8 cellular contexts compared by ENCODE assay signal in the genomic region with DNA sequence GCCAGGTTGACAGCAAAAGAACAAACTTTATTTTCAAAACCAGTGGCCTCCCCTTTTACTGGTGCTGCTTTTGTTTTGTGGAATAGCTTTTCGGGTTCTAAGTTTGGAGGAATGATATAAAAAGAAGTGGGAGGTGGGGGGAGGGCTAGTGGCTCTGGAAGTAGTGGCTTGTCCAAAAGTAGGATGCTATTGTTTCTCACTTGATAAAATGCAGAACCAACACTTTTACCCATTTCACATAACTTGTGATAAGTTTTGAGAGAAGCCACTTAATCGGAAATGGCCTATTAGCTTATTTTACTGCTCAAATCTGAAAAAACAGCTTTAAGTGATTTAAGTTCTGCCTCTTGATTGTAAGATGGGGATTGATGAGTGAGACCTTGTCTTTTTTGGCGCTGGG. TPM values are rescaled to one million over a fixed set of nuclear protein-coding genes. Genes with fewer than 3 reads are reported as not detected.
DNase-seq lines count a peak whose midpoint lies in the region; ATAC-seq and TF ChIP-seq lines count a peak whose summit lies in the region.

No MANE protein-coding gene starts in this region.

- WGBS in esophagus muscularis mucosa, result 17% methylated on average over 3 of the region's 3 CpGs

- no peak for TF ChIP-seq CTCF in GM06990 (IDR thresholded peaks at IDR 0.05; ENCODE audit: insufficient read depth, low read length, poor library complexity, severe bottlenecking)
- no peak for TF ChIP-seq CTCF in esophagus muscularis mucosa (IDR thresholded peaks at IDR 0.05)

- H3K4me3 ChIP-seq in GM06990 (replicated peaks; ENCODE audit: low read depth, low read length) (peak overlapping the region; percentile 93), esophagus muscularis mucosa (peak overlapping the region; percentile 78 to 91 (median 80))

- TF ChIP-seq EP300 in esophagus muscularis mucosa (IDR thresholded peaks at IDR 0.05), result no peak

- peak overlapping the region; percentile 88 to 94 (median 94) for H3K27ac ChIP-seq in esophagus muscularis mucosa (replicated peaks in 1 of 4)

- intact Hi-C loops in esophagus muscularis mucosa (cut with DNase I), result loop anchor here (2.0 to 10.0 kb wide), 3 partner anchors 62 to 228 kb away; no protein-coding TSS in a partner anchor

- ATAC-seq in GM21786 (IDR thresholded peaks at IDR 0.05; ENCODE audit: unreplicated experiment) (no peak), GM21529 (IDR thresholded peaks at IDR 0.05; ENCODE audit: unreplicated experiment) (no peak)

- DNase-seq in GM06990 (ENCODE audit: extremely low read depth, insufficient read length) (no peak), OCI-M1 (lab: John Stamatoyannopoulos, UW) (peak; percentile 68), esophagus muscularis mucosa (ENCODE audit: extremely low spot score) (no peak), pons (ENCODE audit: low spot score) (peak; percentile 45), Ammon's horn (ENCODE audit: low spot score) (no peak)
- no peak for DNase-seq in activated CD4-positive, alpha-beta T cell treated with anti-CD3 and anti-CD28 coated beads for 4 hours

- no peak for TF ChIP-seq POLR2A in esophagus muscularis mucosa (IDR thresholded peaks at IDR 0.05; ENCODE audit: low read depth)

- H3K36me3 ChIP-seq in GM06990 (ENCODE audit: control insufficient read depth, insufficient read depth, low read length), result no peaks in the 10 kb centered on the region
- H3K36me3 ChIP-seq in esophagus muscularis mucosa, result no peaks in the 10 kb centered on the region

- no peaks in the 10 kb centered on the region for H3K9me3 ChIP-seq in esophagus muscularis mucosa

- peaks cover 16 to 53% (median 45%) of the 10 kb centered on the region in 4 donors for H3K4me1 ChIP-seq in esophagus muscularis mucosa

- H3K27me3 ChIP-seq in GM06990 (replicated peaks; ENCODE audit: control insufficient read depth, insufficient read depth, low read length) (no peaks in the 10 kb centered on the region), esophagus muscularis mucosa (no peaks in the 10 kb centered on the region)

RNA-seq across cellular contexts. Expression of a gene that starts 1.0 kb away (rescaled TPM):
- total RNA-seq in esophagus muscularis mucosa, result 100 to 1,000 TPM in 1 of 4 donors, 10 to 100 TPM in 3; 64.6 to 102 (median 82.4) TPM

Comparison
In these comparisons a context has a peak if more than half of its experiments do, and no peak if none do; other contexts are left out.
1. DNase-seq: peak in OCI-M1 (single experiment) and pons (single experiment); none in GM06990 (single experiment), esophagus muscularis mucosa (single experiment), Ammon's horn (single experiment) and activated CD4-positive, alpha-beta T cell treated with anti-CD3 and anti-CD28 coated beads for 4 hours (0 of 2).